Comparison of ENCODE assay signal across 16 cellular contexts in genomic region chr21:41885341-41886024, GRCh38. TPM values are rescaled to one million over a fixed set of nuclear protein-coding genes. Genes with fewer than 3 reads are reported as not detected.
DNase-seq lines count a peak whose midpoint lies in the region; ATAC-seq, FAIRE-seq and TF ChIP-seq lines count a peak whose summit lies in the region.
"Had no signal": no experiment of that assay in that cellular context is flagged by ENCODE, and none has a peak within 500 bp of the region (broad histone marks: within the 10 kb centered on the region; RNA-seq: fewer than 3 reads in every experiment).

No MANE protein-coding gene starts in this region.

- H3K14ac ChIP-seq in H1 (ENCODE audit: insufficient read length) = no peak overlapping the region

- no peaks in the 10 kb centered on the region for H3K27me3 ChIP-seq in H1 (replicated peaks in 1 of 4; ENCODE audit: control insufficient read depth in 3 of 4, extremely low read depth in 1 of 4, insufficient read depth in 3 of 4, low read length in 3 of 4)
- H3K27me3 ChIP-seq in MG63 = no peaks in the 10 kb centered on the region
- no peaks in the 10 kb centered on the region for H3K27me3 ChIP-seq in BE2C

- H3K27ac Mint-ChIP-seq in stimulated activated memory B cell treated with anti-CD40 and anti-IgM and Interleukin-4, amounts not matched to agents 10 μg/mL and 1 μg/mL and 100 μg/mL, for 72 hours = peak overlapping the region; percentile 59
- H3K27ac Mint-ChIP-seq: dendritic cell treated with granulocyte-macrophage colony-stimulating factor and Interleukin-4, amounts not matched to agents 40 ng/mL and 50 ng/mL, for 4 days had no signal

- H2BK15ac ChIP-seq in H1 (ENCODE audit: low read length) = no peak overlapping the region

- H3K4me1 ChIP-seq in H1 (replicated peaks in 1 of 4; ENCODE audit: control insufficient read depth in 3 of 4, insufficient read depth in 4 of 4, low read length in 3 of 4) (peaks cover 0 to 11% (median 4%) of the 10 kb centered on the region in 4 experiments; a peak in 4 of 7 replicates), BE2C (no peaks in the 10 kb centered on the region)
- H3K4me1 ChIP-seq: Caco-2 had no signal

- TF ChIP-seq EP300 in H1 (IDR thresholded peaks at IDR 0.05; ENCODE audit: borderline replicate concordance in 1 of 2, low read depth in 2 of 2, low read length in 2 of 2) = no peak

- H3K23me2 ChIP-seq in H1 (ENCODE audit: low read depth, low read length) = no peaks in the 10 kb centered on the region

- peak overlapping the region in 1 of 2 experiments; percentile 5; a peak in 2 of 4 replicates for H3K4me2 ChIP-seq in H1 (ENCODE audit: insufficient read depth in 1 of 2, low read depth in 2 of 2, low read length in 2 of 2)
- H3K4me2 ChIP-seq: PC-9 had no signal

- WGBS in H1 (ENCODE audit: extremely low coverage in 1 of 2, insufficient coverage in 1 of 2, insufficient read length in 1 of 2, insufficient replicate concordance in 2 of 2, low coverage in 1 of 2, low lambda C conversion rate in 2 of 2, missing lambda C conversion rate in 1 of 2), 2 experiments = 69% methylated on average over 21 of the region's 22 CpGs; no CpG with 5 or more reads in 1 of the 2 experiments

- ATAC-seq in GM21423 (IDR thresholded peaks at IDR 0.05; ENCODE audit: unreplicated experiment) (peak; percentile 49), GM21360 (IDR thresholded peaks at IDR 0.05; ENCODE audit: unreplicated experiment) (no peak)
- ATAC-seq in stimulated activated memory B cell treated with anti-CD40 and anti-IgM and Interleukin-4, amounts not matched to agents 10 μg/mL and 1 μg/mL and 100 μg/mL, for 72 hours = no peak

- 0 out of 2 replicates have a peak overlapping the region, but pooled peaks have one; percentile 9 for H2BK12ac ChIP-seq in H1 (ENCODE audit: low read depth, low read length)

- no peaks in the 10 kb centered on the region for H3K9me3 Mint-ChIP-seq in stimulated activated memory B cell treated with anti-CD40 and anti-IgM and Interleukin-4, amounts not matched to agents 10 μg/mL and 1 μg/mL and 100 μg/mL, for 72 hours
- H3K9me3 Mint-ChIP-seq: dendritic cell treated with granulocyte-macrophage colony-stimulating factor and Interleukin-4, amounts not matched to agents 40 ng/mL and 50 ng/mL, for 4 days had no signal

- TF ChIP-seq CTCF in H1 (IDR thresholded peaks at IDR 0.05; ENCODE audit: control extremely low read depth in 1 of 3, insufficient read depth in 1 of 3, low read depth in 1 of 3, low read length in 3 of 3) = peak in 2 of 3 experiments; percentile 6 to 16; a peak in 2 of 4 replicates
- TF ChIP-seq CTCF in BE2C (IDR thresholded peaks at IDR 0.05; ENCODE audit: low read depth, low read length) = no peak

- no peak overlapping the region for H2BK5ac ChIP-seq in H1 (ENCODE audit: low read depth, low read length)

- no peak overlapping the region for H3K18ac ChIP-seq in H1 (ENCODE audit: extremely low read depth, low read length)

- H3K4me3 ChIP-seq in H1 (ENCODE audit: extremely low read depth in 1 of 4, insufficient read depth in 2 of 4, low read depth in 3 of 4, low read length in 4 of 4) = no peak overlapping the region
- no peak overlapping the region for H3K4me3 ChIP-seq in MG63
- H3K4me3 ChIP-seq in BE2C (ENCODE audit: low read depth, low read length) = no peak overlapping the region
- H3K4me3 ChIP-seq: PC-9 had no signal

- H3K27me3 Mint-ChIP-seq in stimulated activated memory B cell treated with anti-CD40 and anti-IgM and Interleukin-4, amounts not matched to agents 10 μg/mL and 1 μg/mL and 100 μg/mL, for 72 hours = no peaks in the 10 kb centered on the region

- 0 out of 7 replicates have a peak overlapping the region, but pooled peaks of 1 of the 4 experiments have one; percentile 4 for H3K9ac ChIP-seq in H1 (replicated peaks in 1 of 4; ENCODE audit: extremely low read depth in 1 of 4, low read depth in 3 of 4, low read length in 3 of 4)

- H2BK20ac ChIP-seq in H1 (ENCODE audit: low read length) = no peak overlapping the region

- DNase-seq in NCI-H2107 (lab: John Stamatoyannopoulos, UW) (peak; percentile 55), H1 (ENCODE audit: low read depth in 1 of 2, low spot score in 2 of 2) (no peak), MG63 (no peak), BE2C (no peak)
- DNase-seq: activated gamma-delta T cell; Caco-2; hippocampal formation; NCI-H1436 treated with DMSO at 0.1 percent for 48 hours; NCI-H526; PC-9; stimulated activated CD4-positive, alpha-beta T cell treated with anti-CD3 and anti-CD28 coated beads, Interleukin-12 subunit alpha, Interleukin-12 subunit beta, amount 100 ng/mL, for 4 hours had no signal

- H3K27ac ChIP-seq in H1 (ENCODE audit: low read depth, low read length) = no peak overlapping the region
- H3K27ac ChIP-seq: PC-9 had no signal

- H3K9me3 ChIP-seq in H1 (ENCODE audit: insufficient read depth in 2 of 2, low read depth in 1 of 2, low read length in 1 of 2) (no peaks in the 10 kb centered on the region), MG63 (no peaks in the 10 kb centered on the region), BE2C (no peaks in the 10 kb centered on the region)
- H3K9me3 ChIP-seq: Caco-2 had no signal

- H3K4ac ChIP-seq in H1 (replicated peaks; ENCODE audit: insufficient read length, low read depth, low read length) = no peak overlapping the region

- H3K79me2 ChIP-seq in H1 (ENCODE audit: control insufficient read depth in 1 of 2, insufficient read depth in 2 of 2, low read length in 2 of 2) = no peaks in the 10 kb centered on the region

- no peak for FAIRE-seq in H1 (lab: Jason Lieb, UNC)
- FAIRE-seq: GM18507 had no signal

- no peak overlapping the region for H3K56ac ChIP-seq in H1 (replicated peaks; ENCODE audit: insufficient read length, low read depth, low read length)

- CTCF ChIA-PET in H1 (lab: Charles Lee; ENCODE audit: partially characterized antibody) = interaction anchor here (0.7 to 2.3 kb wide), 5 partner anchors 12 to 227 kb away, joined by 3 to 9 read pairs (median 3); no protein-coding TSS in a partner anchor

- no peaks in the 10 kb centered on the region for H3K79me1 ChIP-seq in H1 (ENCODE audit: low read depth, low read length)

- no peak overlapping the region for H2AK5ac ChIP-seq in H1 (ENCODE audit: low read depth, low read length)

- no peak overlapping the region for H4K8ac ChIP-seq in H1 (ENCODE audit: extremely low read depth, insufficient read depth, low read length)

- H2AFZ ChIP-seq in H1 (ENCODE audit: low read length) = no peak overlapping the region
- H2AFZ ChIP-seq: PC-9 had no signal

- peaks cover 6% of the 10 kb centered on the region for H3K4me1 Mint-ChIP-seq in stimulated activated memory B cell treated with anti-CD40 and anti-IgM and Interleukin-4, amounts not matched to agents 10 μg/mL and 1 μg/mL and 100 μg/mL, for 72 hours

- H2BK120ac ChIP-seq in H1 (replicated peaks; ENCODE audit: low read depth, low read length) = no peak overlapping the region

- H3K4me3 Mint-ChIP-seq in stimulated activated memory B cell treated with anti-CD40 and anti-IgM and Interleukin-4, amounts not matched to agents 10 μg/mL and 1 μg/mL and 100 μg/mL, for 72 hours = no peak overlapping the region
- H3K4me3 Mint-ChIP-seq: dendritic cell treated with granulocyte-macrophage colony-stimulating factor and Interleukin-4, amounts not matched to agents 40 ng/mL and 50 ng/mL, for 4 days had no signal

- H4K91ac ChIP-seq in H1 (replicated peaks; ENCODE audit: insufficient read length, low read length) = no peak overlapping the region

- H4K5ac ChIP-seq in H1 (ENCODE audit: insufficient read length, low read depth, low read length) = no peak overlapping the region

- no peak overlapping the region for H3K23ac ChIP-seq in H1 (ENCODE audit: insufficient read length)

- TF ChIP-seq POLR2A in H1 (IDR thresholded peaks at IDR 0.05; ENCODE audit: control extremely low read depth in 1 of 2, low read depth in 2 of 2, low read length in 2 of 2) = no peak

- peak; percentile 7 to 29; a peak in 3 of 4 replicates for TF ChIP-seq RAD21 in H1 (IDR thresholded peaks at IDR 0.05 in 1 of 2, conservative IDR thresholded peaks at IDR 0.05 in 1 of 2; ENCODE audit: low read depth in 2 of 2, low read length in 2 of 2)

- H3K36me3 ChIP-seq in H1 (ENCODE audit: control insufficient read depth in 2 of 4, insufficient read depth in 4 of 4, low read length in 3 of 4) = no peaks in the 10 kb centered on the region
- peaks cover 22% of the 10 kb centered on the region for H3K36me3 ChIP-seq in MG63
- H3K36me3 ChIP-seq in BE2C = no peaks in the 10 kb centered on the region

- H3K36me3 Mint-ChIP-seq in stimulated activated memory B cell treated with anti-CD40 and anti-IgM and Interleukin-4, amounts not matched to agents 10 μg/mL and 1 μg/mL and 100 μg/mL, for 72 hours = no peaks in the 10 kb centered on the region

- POLR2A ChIA-PET in H1 (lab: Charles Lee; ENCODE audit: partially characterized antibody) = interaction anchor here (1.8 kb wide), 1 partner anchor 10 kb away, joined by 5 read pairs; no protein-coding TSS in a partner anchor

- no peaks in the 10 kb centered on the region for H4K20me1 ChIP-seq in H1 (replicated peaks in 1 of 2; ENCODE audit: control insufficient read depth in 1 of 2, insufficient read depth in 2 of 2, low read length in 2 of 2)

TF ChIP-seq in H1, 55 proteins besides CTCF, POLR2A, EP300 and RAD21:
- TF ChIP-seq EGR1 (IDR thresholded peaks at IDR 0.05; ENCODE audit: borderline replicate concordance, low read depth, low read length) = no peak

RNA-seq across cellular contexts. Expression of gene PRDM15, which starts 6.3 kb away (rescaled TPM):
- 10.5 TPM in 2 replicates for total RNA-seq in H1 (2021; fragmentation: NEBNext Ultra II Directional; extraction: Animal tissue kit (Norgen Biotek cat#: 25700))
- polyA plus RNA-seq in H1 (2011; rRNA removed) = 9.7 and 11.5 TPM in 2 replicates
- 8.9 TPM for polyA plus RNA-seq in H1 (2011; cell fraction: cytosol; rRNA removed)
- 32.0 TPM for polyA plus RNA-seq in H1 (2011; cell fraction: nucleus; rRNA removed)
- polyA plus RNA-seq in H1 (2012, experiment 1 of 2) = 7.7 to 9.1 TPM (median 8.6 TPM) in 4 replicates
- polyA plus RNA-seq in H1 (2012, experiment 2 of 2) = 0.76 TPM
- polyA plus RNA-seq in H1 (2013, experiment 1 of 2) = 4.3 TPM
- polyA plus RNA-seq in H1 (2013, experiment 2 of 2) = 4.1 TPM
- polyA minus RNA-seq in H1 (2011; rRNA and poly(A)+ RNA removed) = 34.3 and 35.1 TPM in 2 replicates
- 8.6 TPM for polyA minus RNA-seq in H1 (2011; cell fraction: cytosol; rRNA and poly(A)+ RNA removed)
- 22.0 TPM for polyA minus RNA-seq in H1 (2011; cell fraction: nucleus; rRNA and poly(A)+ RNA removed)
- total RNA-seq in MG63 (2014; rRNA removed; shearing (Covaris generic); ENCODE audit: low replicate concordance) = 3.3 and 7.8 TPM in 2 replicates
- 11.9 TPM for polyA plus RNA-seq in BE2C (2012; ENCODE audit: insufficient read depth, insufficient read length, low read depth)
